In genomic region chr18:41721103-41721502, GRCh38 we compare ENCODE assay signal across 19 cellular contexts.
DNase-seq lines count a peak whose midpoint lies in the region; ATAC-seq and TF ChIP-seq lines count a peak whose summit lies in the region.
"Had no signal": no experiment of that assay in that cellular context is flagged by ENCODE, and none has a peak within 500 bp of the region (broad histone marks: within the 10 kb centered on the region; RNA-seq: fewer than 3 reads in every experiment).

No MANE protein-coding gene starts in this region.

- no peaks in the 10 kb centered on the region for H3K79me1 ChIP-seq in mesendoderm (ENCODE audit: low read length)

- no peak overlapping the region for H2BK5ac ChIP-seq in mesendoderm (ENCODE audit: low read length)

- H4K5ac ChIP-seq in mesendoderm (ENCODE audit: low read length), result no peak overlapping the region

- H3K4me1 ChIP-seq in PC-9 (replicated peaks; ENCODE audit: insufficient read depth), result no peaks in the 10 kb centered on the region
- peaks cover 13% of the 10 kb centered on the region for H3K4me1 ChIP-seq in endodermal cell (ENCODE audit: control insufficient read depth, insufficient read depth, low read length)
- no peaks in the 10 kb centered on the region for H3K4me1 ChIP-seq in mesendoderm (ENCODE audit: control insufficient read depth, low read depth, low read length)
- H3K4me1 ChIP-seq: SJCRH30 had no signal

- H3K18ac ChIP-seq in mesendoderm (ENCODE audit: low read length), result no peak overlapping the region

- BruUV-seq in PC-9 (replicated peaks; lab: Mats Ljungman, UMichigan), result no TSS peak

- H3K4ac ChIP-seq in mesendoderm (ENCODE audit: low read depth, low read length), result no peak overlapping the region

- ATAC-seq in HG03520 (IDR thresholded peaks at IDR 0.05; ENCODE audit: unreplicated experiment) (no peak), GM18520 (IDR thresholded peaks at IDR 0.05; ENCODE audit: unreplicated experiment) (no peak)

- POLR2A ChIA-PET in PC-9 (lab: Charles Lee; ENCODE audit: unreplicated experiment), result no interaction called here

- peak overlapping the region; percentile 8 for H3K4me3 Mint-ChIP-seq in endodermal cell
- H3K4me3 Mint-ChIP-seq: CD8-positive, alpha-beta memory T cell had no signal

- H3K4me3 ChIP-seq in PC-9 (no peak overlapping the region), endodermal cell (ENCODE audit: low read length) (peak overlapping the region; percentile 2), mesendoderm (ENCODE audit: low read length) (no peak overlapping the region)
- H3K4me3 ChIP-seq: SJCRH30 had no signal

- H3K27ac ChIP-seq in PC-9 (no peak overlapping the region), endodermal cell (ENCODE audit: low read depth, low read length) (no peak overlapping the region), mesendoderm (ENCODE audit: low read depth, low read length) (no peak overlapping the region)
- H3K27ac ChIP-seq: SJCRH30 had no signal

- no peaks in the 10 kb centered on the region for H3K9me3 Mint-ChIP-seq in endodermal cell

- 0 out of 2 replicates have a peak overlapping the region, but pooled peaks have one; percentile 8 for H2AFZ ChIP-seq in PC-9

- peak overlapping the region; percentile 70 for H3K27ac Mint-ChIP-seq in endodermal cell

- no peaks in the 10 kb centered on the region for H4K20me1 ChIP-seq in PC-9 (ENCODE audit: insufficient read depth)

- H3K36me3 Mint-ChIP-seq in endodermal cell (ENCODE audit: low read depth), result no peaks in the 10 kb centered on the region
- H3K36me3 Mint-ChIP-seq: CD8-positive, alpha-beta memory T cell had no signal

- H3K27me3 Mint-ChIP-seq in endodermal cell (ENCODE audit: insufficient read depth), result no peaks in the 10 kb centered on the region

- no peak overlapping the region for H3K9ac ChIP-seq in endodermal cell (ENCODE audit: extremely low read depth, low read length, poor library complexity, severe bottlenecking)
- no peak overlapping the region for H3K9ac ChIP-seq in mesendoderm (ENCODE audit: low read length)

- 38 to 41% methylated on average over 2 to 3 of the region's 3 CpGs for WGBS in endodermal cell (ENCODE audit: insufficient coverage in 1 of 2, insufficient read length in 1 of 2), 2 experiments
- WGBS in mesendoderm (ENCODE audit: extremely low coverage, insufficient coverage, low lambda C conversion rate), result no CpG with 5 or more reads among the region's 3 CpGs

- no peaks in the 10 kb centered on the region for H3K9me3 ChIP-seq in PC-9 (ENCODE audit: insufficient read depth, low read depth)
- no peaks in the 10 kb centered on the region for H3K9me3 ChIP-seq in endodermal cell (ENCODE audit: control insufficient read depth, low read length)
- H3K9me3 ChIP-seq: SJCRH30 had no signal

- no peaks in the 10 kb centered on the region for H3K27me3 ChIP-seq in PC-9 (ENCODE audit: insufficient read depth, low read depth)
- H3K27me3 ChIP-seq in endodermal cell (ENCODE audit: control insufficient read depth, insufficient read depth, low read length, poor library complexity, severe bottlenecking), result no peaks in the 10 kb centered on the region
- no peaks in the 10 kb centered on the region for H3K27me3 ChIP-seq in mesendoderm (ENCODE audit: insufficient read depth, low read length, poor library complexity)
- H3K27me3 ChIP-seq: SJCRH30 had no signal

- no peak overlapping the region for H3K23ac ChIP-seq in mesendoderm (ENCODE audit: low read length)

- H3K9me2 ChIP-seq in PC-9 (ENCODE audit: insufficient read depth), result no peaks in the 10 kb centered on the region

- intact Hi-C loops in PC-9 (cut with micrococcal nuclease; ENCODE audit: unreplicated experiment), result no loop called here

- H3K56ac ChIP-seq in mesendoderm (ENCODE audit: low read length), result no peak overlapping the region

- H3K4me1 Mint-ChIP-seq in endodermal cell, result peaks cover 21% of the 10 kb centered on the region
- H3K4me1 Mint-ChIP-seq: CD8-positive, alpha-beta memory T cell had no signal

- H3F3A ChIP-seq in PC-9 (ENCODE audit: insufficient read depth, low read depth), result no peaks in the 10 kb centered on the region

- CTCF ChIA-PET in PC-9 (lab: Charles Lee), result no interaction called here

- no peak overlapping the region for H2BK120ac ChIP-seq in mesendoderm (ENCODE audit: low read depth, low read length)

- no peak overlapping the region for H2AK5ac ChIP-seq in mesendoderm (ENCODE audit: low read length)

- no peak overlapping the region for H2BK15ac ChIP-seq in mesendoderm (replicated peaks; ENCODE audit: low read depth)

- DNase-seq in PC-9 (no peak), endodermal cell (peak; percentile 60), mesendoderm (peak; percentile 81), retina (peak; percentile 44), NCI-H2171 treated with DMSO at 0.1 percent for 48 hours (lab: John Stamatoyannopoulos, UW) (no peak)
- DNase-seq: ACHN; C1 segment of cervical spinal cord; CD8-positive, alpha-beta memory T cell; DMS53; HCEC 1CT; KG1; NCI-H1105 treated with DMSO at 0.1 percent for 48 hours; NCI-H1694; NCI-H2227 treated with DMSO at 0.1 percent for 48 hours; NCI-H510A treated with DMSO at 0.1 percent for 48 hours; NCI-H774; SJCRH30 had no signal

- H3K36me3 ChIP-seq in PC-9 (ENCODE audit: low read depth), result no peaks in the 10 kb centered on the region
- H3K36me3 ChIP-seq in endodermal cell (ENCODE audit: control insufficient read depth, insufficient read depth, low read length), result no peaks in the 10 kb centered on the region
- H3K36me3 ChIP-seq in mesendoderm (ENCODE audit: control insufficient read depth, insufficient read depth, low read length), result no peaks in the 10 kb centered on the region
- H3K36me3 ChIP-seq: SJCRH30 had no signal

- H3K4me2 ChIP-seq in PC-9 (no peak overlapping the region), mesendoderm (ENCODE audit: low read length) (no peak overlapping the region)

- H4K8ac ChIP-seq in mesendoderm (ENCODE audit: low read depth, low read length), result no peak overlapping the region

- H3K79me2 ChIP-seq in PC-9 (ENCODE audit: low read depth), result no peaks in the 10 kb centered on the region
- no peaks in the 10 kb centered on the region for H3K79me2 ChIP-seq in mesendoderm (ENCODE audit: control insufficient read depth, insufficient read depth, low read length)

- TF ChIP-seq CTCF in PC-9 (conservative IDR thresholded peaks at IDR 0.05) (no peak), endodermal cell (conservative IDR thresholded peaks at IDR 0.05) (no peak)

Comparison
In these comparisons a context has a peak if more than half of its experiments do, and no peak if none do; other contexts are left out.
1. DNase-seq: peak in endodermal cell (single experiment), mesendoderm (single experiment) and retina (single experiment); none in PC-9 (0 of 2) and NCI-H2171 treated with DMSO at 0.1 percent for 48 hours (single experiment).